ENCODE assay signal across 22 cellular contexts in genomic region chr7:55452967-55453366, GRCh38.
"Had no signal": no experiment of that assay in that cellular context is flagged by ENCODE, and none has a peak within 500 bp of the region (broad histone marks: within the 10 kb centered on the region; RNA-seq: fewer than 3 reads in every experiment).

No MANE protein-coding gene starts in this region.

- H3K4me3 ChIP-seq: lung, psoas muscle, right lobe of liver, tibial artery, upper lobe of left lung, vagina had no signal

- FAIRE-seq: endothelial cell of umbilical vein, kidney had no signal

- H3K36me3 ChIP-seq: neutrophil, right lobe of liver, tibial artery, upper lobe of left lung, vagina had no signal

- H3K27me3 ChIP-seq: right lobe of liver, tibial artery, vagina had no signal

- H3K27ac ChIP-seq: foreskin keratinocyte, neutrophil, psoas muscle, right lobe of liver, tibial artery, upper lobe of left lung, vagina had no signal

- H3K4me3 Mint-ChIP-seq: endodermal cell; naive B cell; stimulated activated effector memory CD8-positive, alpha-beta T cell treated with anti-CD3 and anti-CD28 coated beads, Interleukin-12 subunit alpha, Interleukin-12 subunit beta, amount 100 ng/mL, for 72 hours had no signal

- H3K9me3 ChIP-seq: neutrophil, right lobe of liver, upper lobe of left lung, vagina had no signal

- ATAC-seq: foreskin keratinocyte; left cardiac atrium; left ventricle myocardium superior; psoas muscle; right lobe of liver; stimulated activated effector memory CD8-positive, alpha-beta T cell treated with anti-CD3 and anti-CD28 coated beads, Interleukin-12 subunit alpha, Interleukin-12 subunit beta, amount 100 ng/mL, for 72 hours; stimulated activated naive CD8-positive, alpha-beta T cell treated with anti-CD3 and anti-CD28 coated beads, Interleukin-15, Interleukin-2, amounts not matched to agents 100 U/mL and 50 U/mL, for 24 hours had no signal

- H3K4me1 ChIP-seq: foreskin keratinocyte, psoas muscle, right lobe of liver, upper lobe of left lung, vagina had no signal

- DNase-seq: cortex of kidney; endodermal cell; erythroblast; foreskin keratinocyte; kidney; left cardiac atrium; left ventricle myocardium superior; mesendoderm; naive B cell; psoas muscle; retina; right lobe of liver; stimulated activated CD4-positive, alpha-beta T cell treated with anti-CD3 and anti-CD28 coated beads, Interleukin-4, amount 100 ng/mL, for 1 hour; stimulated activated CD8-positive, alpha-beta memory T cell treated with anti-CD3 and anti-CD28 coated beads, Interleukin-4, amount 100 ng/mL, for 48 hours; stimulated activated naive CD8-positive, alpha-beta T cell treated with anti-CD3 and anti-CD28 coated beads, Interleukin-15, Interleukin-2, amounts not matched to agents 100 U/mL and 50 U/mL, for 24 hours; tibial artery; upper lobe of left lung had no signal

- H3K27ac Mint-ChIP-seq: endodermal cell; naive B cell; stimulated activated effector memory CD8-positive, alpha-beta T cell treated with anti-CD3 and anti-CD28 coated beads, Interleukin-12 subunit alpha, Interleukin-12 subunit beta, amount 100 ng/mL, for 72 hours had no signal
